Comparison of ENCODE assay signal across 9 cellular contexts in genomic region chrX:110310896-110311295, GRCh38. TPM values are rescaled to one million over a fixed set of nuclear protein-coding genes. Genes with fewer than 3 reads are reported as not detected.
DNase-seq lines count a peak whose midpoint lies in the region; ATAC-seq, FAIRE-seq and TF ChIP-seq lines count a peak whose summit lies in the region.
"Had no signal": no experiment of that assay in that cellular context is flagged by ENCODE, and none has a peak within 500 bp of the region (broad histone marks: within the 10 kb centered on the region; RNA-seq: fewer than 3 reads in every experiment).

No MANE protein-coding gene starts in this region.

- no peaks in the 10 kb centered on the region for H3K27me3 ChIP-seq in CD4-positive, alpha-beta memory T cell (ENCODE audit: insufficient read depth, low read length)
- H3K27me3 ChIP-seq in pancreas, result no peaks in the 10 kb centered on the region

- H3K27ac ChIP-seq in CD4-positive, alpha-beta memory T cell (ENCODE audit: low read depth, low read length), result no peak overlapping the region
- no peak overlapping the region for H3K27ac ChIP-seq in pancreas

- intact Hi-C loops in CD4-positive, alpha-beta memory T cell (cut with micrococcal nuclease), result loop anchor here (10.0 kb wide), 2 partner anchors 94 to 306 kb away; partner anchors contain the start of gene TMEM164
- intact Hi-C loops in dendritic cell treated with granulocyte-macrophage colony-stimulating factor and Interleukin-4, amounts not matched to agents 40 ng/mL and 50 ng/mL, for 4 days (cut with micrococcal nuclease), result no loop called here
- intact Hi-C loops in posterior vena cava (cut with DNase I) (loop anchor here in 1 of 2 donors (10.0 kb wide), 1 partner anchor 104 kb away; no protein-coding TSS in a partner anchor), pancreas (cut with DNase I) (no loop called here)

- no peaks in the 10 kb centered on the region for H3K9me3 ChIP-seq in CD4-positive, alpha-beta memory T cell (ENCODE audit: control insufficient read depth in 1 of 2, low read length in 2 of 2)
- no peaks in the 10 kb centered on the region for H3K9me3 ChIP-seq in pancreas

- peak overlapping the region; percentile 10 to 88 (median 43) for H3K27ac Mint-ChIP-seq in CD4-positive, alpha-beta memory T cell
- H3K27ac Mint-ChIP-seq in dendritic cell treated with granulocyte-macrophage colony-stimulating factor and Interleukin-4, amounts not matched to agents 40 ng/mL and 50 ng/mL, for 4 days, result peak overlapping the region; percentile 68

- 50 to 74% methylated on average over 1 of the region's 1 CpG for WGBS in pancreas, 2 donors

- DNase-seq in CD4-positive, alpha-beta memory T cell, result peak; percentile 20 to 69 (median 24)
- DNase-seq in LHCN-M2 (ENCODE audit: low read depth) (peak; percentile 49), NCI-H2196 (lab: John Stamatoyannopoulos, UW; ENCODE audit: unreplicated experiment) (no peak), posterior vena cava (ENCODE audit: low spot score) (no peak), NCI-H1436 treated with DMSO at 0.1 percent for 48 hours (lab: John Stamatoyannopoulos, UW) (no peak), pancreas (no peak)
- DNase-seq: DMS53 had no signal

- H3K27me3 Mint-ChIP-seq in CD4-positive, alpha-beta memory T cell, result no peaks in the 10 kb centered on the region
- no peaks in the 10 kb centered on the region for H3K27me3 Mint-ChIP-seq in dendritic cell treated with granulocyte-macrophage colony-stimulating factor and Interleukin-4, amounts not matched to agents 40 ng/mL and 50 ng/mL, for 4 days

- CTCF ChIA-PET in CD4-positive, alpha-beta memory T cell (lab: Charles Lee; ENCODE audit: partially characterized antibody), result interaction anchor here (1.2 to 1.5 kb wide), 4 partner anchors 14 to 143 kb away, joined by 3 to 5 read pairs (median 4); no protein-coding TSS in a partner anchor

- no peak for FAIRE-seq in pancreas (lab: Jason Lieb, UNC)

- no peak overlapping the region for H3K4me3 ChIP-seq in CD4-positive, alpha-beta memory T cell (ENCODE audit: low read length in 2 of 2)
- H3K4me3 ChIP-seq in pancreas, result no peak overlapping the region

- H3K4me1 ChIP-seq in CD4-positive, alpha-beta memory T cell (ENCODE audit: insufficient read depth, low read length), result peaks cover 71% of the 10 kb centered on the region
- no peaks in the 10 kb centered on the region for H3K4me1 ChIP-seq in pancreas

- H3K9me3 Mint-ChIP-seq in CD4-positive, alpha-beta memory T cell, result no peaks in the 10 kb centered on the region
- no peaks in the 10 kb centered on the region for H3K9me3 Mint-ChIP-seq in dendritic cell treated with granulocyte-macrophage colony-stimulating factor and Interleukin-4, amounts not matched to agents 40 ng/mL and 50 ng/mL, for 4 days

- peaks cover 44 to 74% (median 61%) of the 10 kb centered on the region in 4 donors for H3K4me1 Mint-ChIP-seq in CD4-positive, alpha-beta memory T cell
- peaks cover 11% of the 10 kb centered on the region for H3K4me1 Mint-ChIP-seq in dendritic cell treated with granulocyte-macrophage colony-stimulating factor and Interleukin-4, amounts not matched to agents 40 ng/mL and 50 ng/mL, for 4 days (ENCODE audit: low read depth)

- POLR2A ChIA-PET in CD4-positive, alpha-beta memory T cell (lab: Charles Lee; ENCODE audit: partially characterized antibody), result interaction anchor here (0.8 to 2.0 kb wide), 3 partner anchors 17 to 81 kb away, joined by 3 to 6 read pairs (median 3); no protein-coding TSS in a partner anchor

- no peak for TF ChIP-seq CTCF in pancreas (IDR thresholded peaks at IDR 0.05)

- ATAC-seq in GM21447 (IDR thresholded peaks at IDR 0.05; ENCODE audit: unreplicated experiment) (peak; percentile 80), pancreas (no peak)

- H3K36me3 Mint-ChIP-seq in CD4-positive, alpha-beta memory T cell, result peaks cover 0 to 2% of the 10 kb centered on the region in 2 donors
- H3K36me3 Mint-ChIP-seq in dendritic cell treated with granulocyte-macrophage colony-stimulating factor and Interleukin-4, amounts not matched to agents 40 ng/mL and 50 ng/mL, for 4 days (ENCODE audit: low read depth), result no peaks in the 10 kb centered on the region

- H3K36me3 ChIP-seq in CD4-positive, alpha-beta memory T cell (ENCODE audit: insufficient read depth, low read length), result no peaks in the 10 kb centered on the region
- H3K36me3 ChIP-seq in pancreas, result no peaks in the 10 kb centered on the region

- peak overlapping the region in 7 of 8 donors; percentile 11 to 78 (median 51) for H3K4me3 Mint-ChIP-seq in CD4-positive, alpha-beta memory T cell
- H3K4me3 Mint-ChIP-seq in dendritic cell treated with granulocyte-macrophage colony-stimulating factor and Interleukin-4, amounts not matched to agents 40 ng/mL and 50 ng/mL, for 4 days, result no peak overlapping the region

RNA-seq across cellular contexts. Expression of gene AMMECR1, which starts 7.0 kb away (rescaled TPM):
- 10 to 100 TPM; 16.4 to 21.7 TPM for total RNA-seq in CD4-positive, alpha-beta memory T cell
- polyA plus RNA-seq in CD4-positive, alpha-beta memory T cell, result 10 to 100 TPM; 15.4 to 17.1 TPM
- total RNA-seq in LHCN-M2 (2014; rRNA removed) (11.2 and 14.1 TPM in 2 replicates), posterior vena cava (1 to 10 TPM; 5.6 to 6.2 TPM), pancreas (1 to 10 TPM; 1.7 to 4.1 (median 2.7) TPM)
- polyA plus RNA-seq in LHCN-M2 (2012), result 3.1 TPM
- 1 to 10 TPM; 1.4 to 1.8 TPM for polyA plus RNA-seq in pancreas

RNA-seq across cellular contexts. Expression of gene RTL9, which starts 47.8 kb away (rescaled TPM):
- not detected for total RNA-seq in CD4-positive, alpha-beta memory T cell
- not detected for polyA plus RNA-seq in CD4-positive, alpha-beta memory T cell
- total RNA-seq in LHCN-M2 (2014; rRNA removed) (0.11 and 0.13 TPM in 2 replicates), posterior vena cava (under 1 TPM; 0.19 to 0.28 TPM), pancreas (under 1 TPM in 1 of 6 donors, not detected in 5; 0.03 TPM)
- 0.09 TPM for polyA plus RNA-seq in LHCN-M2 (2012)
- under 1 TPM in 1 of 2 donors, not detected in 1; 0.05 TPM for polyA plus RNA-seq in pancreas

Comparison
In these comparisons a context has a peak if more than half of its experiments do, and no peak if none do; other contexts are left out.
1. DNase-seq: peak in CD4-positive, alpha-beta memory T cell (5 of 5) and LHCN-M2 (single experiment); none in NCI-H2196 (single experiment), posterior vena cava (single experiment), NCI-H1436 treated with DMSO at 0.1 percent for 48 hours (single experiment) and pancreas (0 of 6).